Comparison of ENCODE assay signal across 15 cellular contexts in genomic region chr4:48962636-48963035, GRCh38. TPM values are rescaled to one million over a fixed set of nuclear protein-coding genes. Genes with fewer than 3 reads are reported as not detected.
DNase-seq lines count a peak whose midpoint lies in the region; TF ChIP-seq lines count a peak whose summit lies in the region.
"Had no signal": no experiment of that assay in that cellular context is flagged by ENCODE, and none has a peak within 500 bp of the region (broad histone marks: within the 10 kb centered on the region; RNA-seq: fewer than 3 reads in every experiment).

No MANE protein-coding gene starts in this region.

- H3K9ac ChIP-seq in trophoblast cell (ENCODE audit: low read length): no peak overlapping the region

- H2AK5ac ChIP-seq in trophoblast cell (ENCODE audit: low read length): no peak overlapping the region

- no peak overlapping the region for H3K4me3 ChIP-seq in trophoblast cell (ENCODE audit: low read depth, low read length)
- H3K4me3 ChIP-seq: A549, GM23338 had no signal

- no peak overlapping the region for H4K8ac ChIP-seq in trophoblast cell (ENCODE audit: low read depth, low read length)

- H3K18ac ChIP-seq in trophoblast cell (ENCODE audit: low read length): peak overlapping the region; percentile 18

- no peak overlapping the region for H3K14ac ChIP-seq in trophoblast cell (ENCODE audit: low read length)

- H3K36me3 ChIP-seq in trophoblast cell (ENCODE audit: control insufficient read depth in 1 of 2, insufficient read depth in 2 of 2, low read length in 2 of 2): no peaks in the 10 kb centered on the region

- no peak for TF ChIP-seq CTCF in VCaP (conservative IDR thresholded peaks at IDR 0.05)

- no peaks in the 10 kb centered on the region for H3K9me3 ChIP-seq in trophoblast cell (ENCODE audit: insufficient read depth, low read depth, low read length)
- H3K9me3 ChIP-seq: A549, Caco-2 had no signal

- H3K79me2 ChIP-seq in trophoblast cell (ENCODE audit: control insufficient read depth, insufficient read depth, low read length, poor library complexity): no peaks in the 10 kb centered on the region

- H3K27me3 ChIP-seq in trophoblast cell (ENCODE audit: insufficient read depth, low read length): no peaks in the 10 kb centered on the region

- H4K91ac ChIP-seq in trophoblast cell (ENCODE audit: low read depth, low read length): peak overlapping the region; percentile 21

- peaks cover 8 to 10% of the 10 kb centered on the region in 2 experiments for H3K4me1 ChIP-seq in trophoblast cell (ENCODE audit: control insufficient read depth in 1 of 2, insufficient read depth in 2 of 2, low read length in 2 of 2)
- H3K4me1 ChIP-seq: Caco-2 had no signal

- peak overlapping the region; percentile 20; the same call in 1 of the 2 replicates for H3K27ac ChIP-seq in VCaP
- H3K27ac ChIP-seq in trophoblast cell (ENCODE audit: low read depth, low read length): no peak overlapping the region
- H3K27ac ChIP-seq: 22Rv1, A549, C4-2B had no signal

- no peak overlapping the region for H3K4ac ChIP-seq in trophoblast cell (ENCODE audit: low read depth, low read length)

- H2BK5ac ChIP-seq in trophoblast cell (ENCODE audit: low read depth, low read length, poor library complexity): peak overlapping the region; percentile 58

- H2BK12ac ChIP-seq in trophoblast cell (ENCODE audit: low read length): peak overlapping the region; percentile 36

- no CpG with 5 or more reads among the region's 5 CpGs for WGBS in trophoblast cell (ENCODE audit: extremely low coverage, insufficient coverage, insufficient read length)

- H3K4me2 ChIP-seq in trophoblast cell (ENCODE audit: low read length): no peak overlapping the region
- H3K4me2 ChIP-seq: A549, GM23338 had no signal

- H3K23ac ChIP-seq in trophoblast cell (ENCODE audit: low read length): no peak overlapping the region

- H2AFZ ChIP-seq in trophoblast cell (ENCODE audit: insufficient read depth, low read length, poor library complexity): no peak overlapping the region
- H2AFZ ChIP-seq: GM23338 had no signal

- DNase-seq in DMS53 (lab: John Stamatoyannopoulos, UW): peak; percentile 46
- no peak for DNase-seq in DMS53 treated with DMSO at 0.1 percent for 48 hours (lab: John Stamatoyannopoulos, UW; ENCODE audit: unreplicated experiment)
- DNase-seq in trophoblast cell: peak in 1 of 2 donors; percentile 62
- DNase-seq in NOMO-1 (lab: John Stamatoyannopoulos, UW; ENCODE audit: unreplicated experiment in 2 of 2): no peak
- no peak for DNase-seq in effector CD8-positive, alpha-beta T cell (lab: John Stamatoyannopoulos, UW)
- no peak for DNase-seq in occipital lobe (lab: John Stamatoyannopoulos, UW)

- no peak overlapping the region for H4K12ac ChIP-seq in trophoblast cell (ENCODE audit: low read depth, low read length)

- no peaks in the 10 kb centered on the region for H3K79me1 ChIP-seq in trophoblast cell (ENCODE audit: low read length)

- H2BK120ac ChIP-seq in trophoblast cell (ENCODE audit: insufficient read depth, low read length, poor library complexity): peak overlapping the region; percentile 80

RNA-seq across cellular contexts. Expression of gene CWH43, which starts 23.4 kb away (rescaled TPM):
- polyA plus RNA-seq in trophoblast cell (2013): not detected in 2 replicates
- not detected for total RNA-seq in occipital lobe
- total RNA-seq: Caco-2; CD4-positive, alpha-beta T cell; GM23338; IMR-90 had no signal
- polyA plus RNA-seq: A549, BJ, GM23338, IMR-90 had no signal

RNA-seq across cellular contexts. Expression of gene OCIAD2, which starts 56.1 kb away (rescaled TPM):
- polyA plus RNA-seq in trophoblast cell (2013): 88.6 and 89.3 TPM in 2 replicates
- total RNA-seq in occipital lobe: 27.6 TPM
